In genomic region chr7:86453454-86453853, GRCh38 we compare ENCODE assay signal across 2 cellular contexts.
TF ChIP-seq lines count a peak whose summit lies in the region.

No MANE protein-coding gene starts in this region.

TF ChIP-seq in GM23338, 12 proteins besides CTCF, POLR2A, EP300 and RAD21 (continued from another document):
- TF ChIP-seq REST (IDR thresholded peaks at IDR 0.05; ENCODE audit: unreplicated experiment) (no peak), EZH2 (IDR thresholded peaks at IDR 0.05; ENCODE audit: low read depth, unreplicated experiment) (no peak), POLR2AphosphoS5 (IDR thresholded peaks at IDR 0.05; ENCODE audit: low read depth) (no peak), CREB1 (CRISPR knock-in tag; IDR thresholded peaks at IDR 0.05; ENCODE audit: low read depth) (no peak), ZNF462 (CRISPR knock-in tag; IDR thresholded peaks at IDR 0.05) (no peak)

TF ChIP-seq in WTC11, 78 proteins besides CTCF, POLR2A, EP300 and RAD21 (continued from another document):
- TF ChIP-seq AR (CRISPR knock-in tag; IDR thresholded peaks at IDR 0.05), result no peak
- no peak for TF ChIP-seq PRDM15 (CRISPR knock-in tag; IDR thresholded peaks at IDR 0.05)
- TF ChIP-seq IRF1 (CRISPR knock-in tag; IDR thresholded peaks at IDR 0.05), result no peak
- no peak for TF ChIP-seq CDX4 (CRISPR knock-in tag; IDR thresholded peaks at IDR 0.05; ENCODE audit: borderline replicate concordance)
TF ChIP-seq in WTC11: peak in this region for 0.
